8 cellular contexts compared by ENCODE assay signal in the genomic region with DNA sequence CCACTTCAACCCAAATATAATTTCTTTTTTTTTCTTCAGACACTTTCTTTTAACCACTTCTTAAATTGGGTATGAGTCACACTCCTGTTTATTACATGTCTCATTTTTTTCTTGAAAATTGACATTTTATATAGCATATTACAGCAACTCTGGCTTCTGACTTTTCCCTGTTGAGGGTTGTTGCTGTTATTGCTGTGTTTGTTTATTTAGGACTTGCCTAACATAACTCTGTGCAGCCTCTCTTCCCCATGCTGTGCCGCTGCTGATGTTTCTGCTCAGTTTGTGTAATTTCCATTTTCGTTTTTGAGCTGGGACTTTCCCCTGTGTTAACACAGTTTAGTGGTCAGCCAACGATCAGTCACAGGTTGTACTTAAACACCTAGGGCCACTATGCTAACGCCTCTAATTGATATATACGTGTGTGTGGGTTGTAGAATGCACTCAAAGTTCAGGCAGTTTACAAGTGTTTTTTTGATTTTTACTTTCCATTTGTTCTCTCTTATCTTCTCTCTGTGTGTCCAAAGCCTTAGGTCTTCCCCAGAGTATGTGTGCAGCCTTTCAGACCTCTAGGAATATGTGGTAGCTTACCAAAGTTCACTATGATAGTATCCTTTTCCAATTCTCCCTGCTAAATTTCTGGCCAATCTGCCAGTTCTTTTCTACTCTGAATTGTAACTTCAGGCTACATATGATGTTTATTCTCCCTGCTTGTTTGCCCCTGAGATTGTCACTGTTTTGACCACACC.
A peak's percentile ranks its signal among the peaks of the same experiment; 100 is the strongest.
DNase-seq lines count a peak whose midpoint lies in the region; ATAC-seq and TF ChIP-seq lines count a peak whose summit lies in the region.

No MANE protein-coding gene starts in this region.

- peaks cover 5% of the 10 kb centered on the region for H3K36me3 Mint-ChIP-seq in central memory CD8-positive, alpha-beta T cell (ENCODE audit: insufficient read depth)
- peaks cover 3% of the 10 kb centered on the region for H3K36me3 Mint-ChIP-seq in mesothelial cell of epicardium

- peaks cover 13% of the 10 kb centered on the region for H3K4me1 Mint-ChIP-seq in central memory CD8-positive, alpha-beta T cell
- H3K4me1 Mint-ChIP-seq in mesothelial cell of epicardium: no peaks in the 10 kb centered on the region

- no peak for TF ChIP-seq CTCF in mesothelial cell of epicardium (IDR thresholded peaks at IDR 0.05; ENCODE audit: unreplicated experiment)

- H3K4me3 Mint-ChIP-seq in central memory CD8-positive, alpha-beta T cell: peak overlapping the region; percentile 36
- H3K4me3 Mint-ChIP-seq in mesothelial cell of epicardium: no peak overlapping the region

- no peaks in the 10 kb centered on the region for H3K27me3 Mint-ChIP-seq in central memory CD8-positive, alpha-beta T cell
- no peaks in the 10 kb centered on the region for H3K27me3 Mint-ChIP-seq in mesothelial cell of epicardium (ENCODE audit: low read depth)

- peak; percentile 18 for DNase-seq in ACHN
- peak; percentile 28 for DNase-seq in GM19238 (ENCODE audit: insufficient read length, low spot score)
- DNase-seq in central memory CD8-positive, alpha-beta T cell (ENCODE audit: low spot score in 2 of 2): peak in 1 of 2 donors; percentile 24
- DNase-seq in mesothelial cell of epicardium (ENCODE audit: low spot score in 2 of 2, unreplicated experiment in 2 of 2): no peak
- no peak for DNase-seq in NCI-H1048 (lab: John Stamatoyannopoulos, UW)
- DNase-seq in substantia nigra (lab: John Stamatoyannopoulos, UW): no peak
- DNase-seq in SW480 (ENCODE audit: low spot score): no peak

- in situ Hi-C loops in ACHN (cut with HindIII; ENCODE audit: low pct_ligation_motif_present, low pct_unique_long_range_greater_than_20kb, low sequenced_read_pairs): no loop called here

- peak; percentile 99 for ATAC-seq in HG03103 (IDR thresholded peaks at IDR 0.05; ENCODE audit: low read depth, unreplicated experiment)
- ATAC-seq in central memory CD8-positive, alpha-beta T cell (replicated peaks; ENCODE audit: extremely low read depth, poor library complexity, severe bottlenecking): peak; percentile 94

- no peaks in the 10 kb centered on the region for H3K9me3 Mint-ChIP-seq in central memory CD8-positive, alpha-beta T cell
- H3K9me3 Mint-ChIP-seq in mesothelial cell of epicardium: peaks cover 11% of the 10 kb centered on the region

- H3K27ac Mint-ChIP-seq in central memory CD8-positive, alpha-beta T cell (ENCODE audit: low read depth): peak overlapping the region; percentile 71
- no peak overlapping the region for H3K27ac Mint-ChIP-seq in mesothelial cell of epicardium

- H3K27ac ChIP-seq in substantia nigra (ENCODE audit: low read depth, low read length, poor library complexity, severe bottlenecking): no peak overlapping the region

Comparison
In these comparisons a context has a peak if more than half of its experiments do, and no peak if none do; other contexts are left out.
1. DNase-seq: peak in ACHN (single experiment) and GM19238 (single experiment); none in mesothelial cell of epicardium (0 of 2), NCI-H1048 (single experiment), substantia nigra (0 of 49) and SW480 (single experiment).